8 cellular contexts compared by ENCODE assay signal in genomic region chr11:47524200-47524874, GRCh38. TPM values are rescaled to one million over a fixed set of nuclear protein-coding genes. Genes with fewer than 3 reads are reported as not detected.
DNase-seq lines count a peak whose midpoint lies in the region; ATAC-seq and TF ChIP-seq lines count a peak whose summit lies in the region.

No MANE protein-coding gene starts in this region.

- no peaks in the 10 kb centered on the region for H3K9me3 Mint-ChIP-seq in activated T-helper 17 cell treated with anti-CD3 and anti-CD28 coated beads, Interleukin-2, amount 50 U/mL, for 72 hours
- H3K9me3 Mint-ChIP-seq in progenitor cell of endocrine pancreas (ENCODE audit: low read depth): no peaks in the 10 kb centered on the region

- H3K4me1 Mint-ChIP-seq in activated T-helper 17 cell treated with anti-CD3 and anti-CD28 coated beads, Interleukin-2, amount 50 U/mL, for 72 hours: peaks cover 31% of the 10 kb centered on the region
- H3K4me1 Mint-ChIP-seq in progenitor cell of endocrine pancreas (ENCODE audit: low read depth): peaks cover 22% of the 10 kb centered on the region

- ATAC-seq in HG02938 (IDR thresholded peaks at IDR 0.05; ENCODE audit: unreplicated experiment) (peak; percentile 25), Right ventricle myocardium inferior (peak; percentile 83)
- ATAC-seq in activated T-helper 17 cell treated with anti-CD3 and anti-CD28 coated beads, Interleukin-2, amount 50 U/mL, for 72 hours (replicated peaks): peak; percentile 50

- H3K36me3 Mint-ChIP-seq in activated T-helper 17 cell treated with anti-CD3 and anti-CD28 coated beads, Interleukin-2, amount 50 U/mL, for 72 hours (ENCODE audit: low read depth): peaks cover 30% of the 10 kb centered on the region
- H3K36me3 Mint-ChIP-seq in progenitor cell of endocrine pancreas (ENCODE audit: insufficient read depth): peaks cover 5% of the 10 kb centered on the region

- peak overlapping the region; percentile 75 for H3K4me3 Mint-ChIP-seq in activated T-helper 17 cell treated with anti-CD3 and anti-CD28 coated beads, Interleukin-2, amount 50 U/mL, for 72 hours
- H3K4me3 Mint-ChIP-seq in progenitor cell of endocrine pancreas (ENCODE audit: low read depth): no peak overlapping the region

- no peak for TF ChIP-seq CTCF in progenitor cell of endocrine pancreas (IDR thresholded peaks at IDR 0.05; ENCODE audit: unreplicated experiment)

- no peaks in the 10 kb centered on the region for H3K27me3 Mint-ChIP-seq in activated T-helper 17 cell treated with anti-CD3 and anti-CD28 coated beads, Interleukin-2, amount 50 U/mL, for 72 hours
- no peaks in the 10 kb centered on the region for H3K27me3 Mint-ChIP-seq in progenitor cell of endocrine pancreas

- H3K27ac Mint-ChIP-seq in activated T-helper 17 cell treated with anti-CD3 and anti-CD28 coated beads, Interleukin-2, amount 50 U/mL, for 72 hours: peak overlapping the region; percentile 84
- peak overlapping the region; percentile 87 for H3K27ac Mint-ChIP-seq in progenitor cell of endocrine pancreas

- DNase-seq in Ammon's horn (ENCODE audit: low spot score) (peak; percentile 80), Right ventricle myocardium inferior (ENCODE audit: missing footprints) (no peak), progenitor cell of endocrine pancreas (ENCODE audit: low spot score, unreplicated experiment) (no peak), SW480 (ENCODE audit: low spot score) (no peak), NCI-H748 treated with DMSO at 0.1 percent for 48 hours (lab: John Stamatoyannopoulos, UW) (no peak), SKM-1 treated with dmso at 0.1 percent for 144 hours (lab: John Stamatoyannopoulos, UW; ENCODE audit: unreplicated experiment) (no peak)

- intact Hi-C loops in Right ventricle myocardium inferior (cut with DNase I): no loop called here

RNA-seq across cellular contexts. Expression of gene CELF1, which starts 28.6 kb away (rescaled TPM):
- 100 to 1,000 TPM; 118 to 143 TPM for total RNA-seq in activated T-helper 17 cell treated with anti-CD3 and anti-CD28 coated beads, Interleukin-2, amount 50 U/mL, for 72 hours
- 96.2 TPM for total RNA-seq in Right ventricle myocardium inferior
- total RNA-seq in progenitor cell of endocrine pancreas: 161 and 163 TPM in 2 replicates

RNA-seq across cellular contexts. Expression of gene PTPMT1, which starts 41.1 kb away (rescaled TPM):
- 10 to 100 TPM; 17.8 to 39.1 TPM for total RNA-seq in activated T-helper 17 cell treated with anti-CD3 and anti-CD28 coated beads, Interleukin-2, amount 50 U/mL, for 72 hours
- total RNA-seq in Right ventricle myocardium inferior: 22.5 TPM
- total RNA-seq in progenitor cell of endocrine pancreas: 45.6 and 47.6 TPM in 2 replicates

RNA-seq across cellular contexts. Expression of gene KBTBD4, which starts 54.4 kb away (rescaled TPM):
- 10 to 100 TPM; 26.9 to 27.3 TPM for total RNA-seq in activated T-helper 17 cell treated with anti-CD3 and anti-CD28 coated beads, Interleukin-2, amount 50 U/mL, for 72 hours
- total RNA-seq in Right ventricle myocardium inferior: 13.1 TPM
- 16.6 and 18.1 TPM in 2 replicates for total RNA-seq in progenitor cell of endocrine pancreas

RNA-seq across cellular contexts. Expression of gene NDUFS3, which starts 54.5 kb away (rescaled TPM):
- total RNA-seq in activated T-helper 17 cell treated with anti-CD3 and anti-CD28 coated beads, Interleukin-2, amount 50 U/mL, for 72 hours: 100 to 1,000 TPM in 1 of 2 donors, 10 to 100 TPM in 1; 90.3 to 167 TPM
- 342 TPM for total RNA-seq in Right ventricle myocardium inferior
- total RNA-seq in progenitor cell of endocrine pancreas: 102 and 109 TPM in 2 replicates

Comparison
In these comparisons a context has a peak if more than half of its experiments do, and no peak if none do; other contexts are left out.
1. ATAC-seq: peak in every context shown above with its lines; median percentile 83 in Right ventricle myocardium inferior; 50 in activated T-helper 17 cell treated with anti-CD3 and anti-CD28 coated beads, Interleukin-2, amount 50 U/mL, for 72 hours; 25 in HG02938.